Comparison of ENCODE assay signal across 8 cellular contexts in the genomic region with DNA sequence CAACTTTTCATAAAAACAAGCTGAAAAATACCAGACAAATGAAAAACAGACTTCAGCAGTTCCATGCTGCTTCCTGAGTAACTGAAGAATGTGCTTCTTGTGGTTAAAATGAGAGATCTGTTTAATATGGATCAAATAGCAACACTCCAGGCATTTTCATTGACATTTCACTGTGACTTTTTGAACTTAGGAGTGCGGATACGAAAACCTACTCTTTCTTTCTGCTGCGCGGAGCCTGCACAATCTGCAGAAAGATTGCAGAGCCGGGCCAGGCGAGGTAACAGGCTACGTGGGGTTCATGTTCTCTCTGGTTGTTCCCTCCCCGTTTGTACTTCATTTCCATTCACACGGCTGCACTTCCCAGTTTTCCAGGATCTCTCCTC. TPM values are rescaled to one million over a fixed set of nuclear protein-coding genes. Genes with fewer than 3 reads are reported as not detected.
DNase-seq lines count a peak whose midpoint lies in the region; ATAC-seq and TF ChIP-seq lines count a peak whose summit lies in the region.

No MANE protein-coding gene starts in this region.

- TF ChIP-seq CTCF in NB4 (IDR thresholded peaks at IDR 0.05; ENCODE audit: low read depth, low read length) (no peak), colonic mucosa (IDR thresholded peaks at IDR 0.05) (no peak)

- H3K4me3 ChIP-seq in NB4 (ENCODE audit: low read depth, low read length) (peak overlapping the region; percentile 56), colonic mucosa (peak overlapping the region; percentile 82), mesodermal cell (ENCODE audit: extremely low read depth, insufficient read depth, low read length, poor library complexity, severe bottlenecking) (peak overlapping the region; percentile 92), aorta (ENCODE audit: low read length in 2 of 2) (peak overlapping the region; percentile 51 to 54)

- no peaks in the 10 kb centered on the region for H3K36me3 ChIP-seq in colonic mucosa
- peaks cover 10% of the 10 kb centered on the region for H3K36me3 ChIP-seq in mesodermal cell (ENCODE audit: control insufficient read depth, insufficient read depth, low read length)
- no peaks in the 10 kb centered on the region for H3K36me3 ChIP-seq in aorta (ENCODE audit: control insufficient read depth in 1 of 2, insufficient read depth in 2 of 2, low read length in 1 of 2)

- H3K27ac ChIP-seq in colonic mucosa (peak overlapping the region; percentile 92), mesodermal cell (ENCODE audit: low read depth, low read length, severe bottlenecking) (peak overlapping the region; percentile 72), aorta (ENCODE audit: low read depth in 1 of 2, low read length in 2 of 2) (peak overlapping the region in 1 of 2 donors; percentile 15)

- DNase-seq in NCI-H1092 treated with DMSO at 0.1 percent for 48 hours (lab: John Stamatoyannopoulos, UW) (peak; percentile 33), NCI-H1092 (lab: John Stamatoyannopoulos, UW) (no peak), NB4 (ENCODE audit: low read depth) (peak; percentile 34), colonic mucosa (no peak), aorta (peak in 1 of 2 donors; percentile 54), cerebellar nuclear complex (lab: John Stamatoyannopoulos, UW) (no peak)
- DNase-seq in activated CD4-positive, CD25-positive, alpha-beta regulatory T cell treated with anti-CD3 and anti-CD28 coated beads, Interleukin-2, amount 50 U/mL, for 72 hours = no peak

- H3K27me3 ChIP-seq in colonic mucosa (no peaks in the 10 kb centered on the region), aorta (ENCODE audit: control insufficient read depth in 1 of 2, insufficient read depth in 2 of 2, low read length in 1 of 2) (no peaks in the 10 kb centered on the region)

- intact Hi-C loops in colonic mucosa (cut with DNase I) = loop anchor here (10.0 kb wide), 1 partner anchor 228 kb away; no protein-coding TSS in a partner anchor
- intact Hi-C loops in aorta (cut with DNase I) = loop anchor here (2.0 to 5.0 kb wide), 3 partner anchors 98 to 312 kb away; no protein-coding TSS in a partner anchor

- peak; percentile 5 for ATAC-seq in aorta (ENCODE audit: low FRiP score)

- H3K9me3 ChIP-seq in colonic mucosa (no peaks in the 10 kb centered on the region), mesodermal cell (ENCODE audit: control insufficient read depth, low read length) (no peaks in the 10 kb centered on the region), aorta (ENCODE audit: control insufficient read depth, low read length) (no peaks in the 10 kb centered on the region)

- H3K4me1 ChIP-seq in colonic mucosa (no peaks in the 10 kb centered on the region), mesodermal cell (ENCODE audit: control insufficient read depth, insufficient read depth, low read length, poor library complexity, severe bottlenecking) (peaks cover 6% of the 10 kb centered on the region), aorta (ENCODE audit: control insufficient read depth in 1 of 2, insufficient read depth in 2 of 2, low read length in 2 of 2) (no peaks in the 10 kb centered on the region)

- WGBS in mesodermal cell (ENCODE audit: insufficient coverage in 2 of 2), 2 experiments = 6 to 16% methylated on average over 5 to 8 of the region's 9 CpGs
- 1% methylated on average over 9 of the region's 9 CpGs for WGBS in aorta, 2 donors

- TF ChIP-seq POLR2A in NB4 (IDR thresholded peaks at IDR 0.05; ENCODE audit: extremely low read depth, insufficient read length) = no peak

- H3K9ac ChIP-seq in colonic mucosa (ENCODE audit: low read depth in 2 of 2, low read length in 2 of 2) = peak overlapping the region; percentile 42 to 90

RNA-seq across cellular contexts. Expression of gene PITPNC1, which starts 0.6 kb away (rescaled TPM):
- 10 to 100 TPM; 10.8 to 20.4 TPM for total RNA-seq in colonic mucosa
- polyA plus RNA-seq in mesodermal cell (2013, experiment 1 of 2) = 24.6 TPM
- 22.2 TPM for polyA plus RNA-seq in mesodermal cell (2013, experiment 2 of 2)
- total RNA-seq in aorta = 10 to 100 TPM; 28.7 to 29.6 TPM
- polyA plus RNA-seq in aorta = 1 to 10 TPM; 2.3 to 6.9 TPM

RNA-seq across cellular contexts. Expression of gene PSMD12, which starts 10.1 kb away (rescaled TPM):
- total RNA-seq in colonic mucosa (10 to 100 TPM; 39.4 to 51.1 TPM), aorta (10 to 100 TPM; 38.2 to 46.8 TPM)
- polyA plus RNA-seq in mesodermal cell (2013, experiment 1 of 2) = 47.5 TPM
- polyA plus RNA-seq in mesodermal cell (2013, experiment 2 of 2) = 49.8 TPM
- 10 to 100 TPM; 15.6 to 23.4 TPM for polyA plus RNA-seq in aorta

Comparison
In these comparisons a context has a peak if more than half of its experiments do, and no peak if none do; other contexts are left out.
1. DNase-seq: peak in NCI-H1092 treated with DMSO at 0.1 percent for 48 hours (single experiment) and NB4 (single experiment); none in NCI-H1092 (single experiment), colonic mucosa (single experiment), activated CD4-positive, CD25-positive, alpha-beta regulatory T cell treated with anti-CD3 and anti-CD28 coated beads, Interleukin-2, amount 50 U/mL, for 72 hours (single experiment) and cerebellar nuclear complex (0 of 2).
2. Peak in every context shown above with its lines, with median percentiles within 50 percentile points of each other: H3K4me3 ChIP-seq.